In genomic region chr2:237865623-237866041, GRCh38 we compare ENCODE assay signal across 1 cellular context.
TF ChIP-seq lines count a peak whose summit lies in the region.

No MANE protein-coding gene starts in this region.

TF ChIP-seq in A549, 52 proteins besides CTCF, POLR2A, EP300 and RAD21 (continued from another document):
- TF ChIP-seq ELK1 (IDR thresholded peaks at IDR 0.05; ENCODE audit: low read depth, low read length) (no peak), CBX8 (IDR thresholded peaks at IDR 0.05) (no peak)
